ENCODE assay signal across 18 cellular contexts in genomic region chrX:150854856-150855255, GRCh38. TPM values are rescaled to one million over a fixed set of nuclear protein-coding genes. Genes with fewer than 3 reads are reported as not detected.
DNase-seq lines count a peak whose midpoint lies in the region; ATAC-seq and TF ChIP-seq lines count a peak whose summit lies in the region.
"Had no signal": no experiment of that assay in that cellular context is flagged by ENCODE, and none has a peak within 500 bp of the region (broad histone marks: within the 10 kb centered on the region; RNA-seq: fewer than 3 reads in every experiment).

No MANE protein-coding gene starts in this region.

- no peaks in the 10 kb centered on the region for H3K27me3 ChIP-seq in foreskin keratinocyte
- H3K27me3 ChIP-seq: hepatocyte, vagina had no signal

- DNase-seq in NCI-H345 (lab: John Stamatoyannopoulos, UW): peak; percentile 11
- no peak for DNase-seq in NCI-H345 treated with DMSO at 0.1 percent for 48 hours (lab: John Stamatoyannopoulos, UW; ENCODE audit: unreplicated experiment)
- DNase-seq in NCI-H524 (lab: John Stamatoyannopoulos, UW): peak; percentile 90 to 94
- DNase-seq in foreskin keratinocyte: peak; percentile 32 to 52
- DNase-seq in stimulated activated CD4-positive, alpha-beta T cell treated with anti-CD3 and anti-CD28 coated beads, Interleukin-2, amount 100 ng/mL, for 48 hours: no peak
- DNase-seq in central memory CD4-positive, alpha-beta T cell: no peak
- DNase-seq: activated T-cell treated with anti-CD3 and anti-CD28 coated beads for 4 hours; GM23248; lower lobe of right lung; nucleus accumbens; Right ventricle myocardium superior; stimulated activated CD4-positive, alpha-beta T cell treated with anti-CD3 and anti-CD28 coated beads, Interleukin-12 subunit alpha, Interleukin-12 subunit beta, amount 100 ng/mL, for 4 hours; T-cell had no signal

- peaks cover 5% of the 10 kb centered on the region for H3K4me1 ChIP-seq in foreskin keratinocyte
- H3K4me1 ChIP-seq: lower lobe of right lung, vagina had no signal

- no peak overlapping the region for H3K27ac ChIP-seq in foreskin keratinocyte
- H3K27ac ChIP-seq: C4-2B, GM23248, hepatocyte, lower lobe of right lung, vagina had no signal

- ATAC-seq in HG03442 (IDR thresholded peaks at IDR 0.05; ENCODE audit: unreplicated experiment) (peak; percentile 41), foreskin keratinocyte (peak; percentile 88), GM19452 (IDR thresholded peaks at IDR 0.05; ENCODE audit: unreplicated experiment) (no peak)
- ATAC-seq: lower lobe of right lung, T-cell had no signal

- TF ChIP-seq CTCF in foreskin keratinocyte (conservative IDR thresholded peaks at IDR 0.05): no peak

RNA-seq across cellular contexts. Expression of gene CD99L2, which starts 43.6 kb away (rescaled TPM):
- 11.2 and 12.1 TPM in 2 replicates for total RNA-seq in foreskin keratinocyte
- polyA plus RNA-seq in foreskin keratinocyte: 7.0 and 8.6 TPM in 2 replicates

Comparison
In these comparisons a context has a peak if more than half of its experiments do, and no peak if none do; other contexts are left out.
1. DNase-seq: peak in NCI-H345 (single experiment), NCI-H524 (2 of 2) and foreskin keratinocyte (2 of 2); none in NCI-H345 treated with DMSO at 0.1 percent for 48 hours (single experiment), stimulated activated CD4-positive, alpha-beta T cell treated with anti-CD3 and anti-CD28 coated beads, Interleukin-2, amount 100 ng/mL, for 48 hours (0 of 2) and central memory CD4-positive, alpha-beta T cell (single experiment).